Comparison of ENCODE assay signal across 10 cellular contexts in genomic region chr17:17493249-17493985, GRCh38. TPM values are rescaled to one million over a fixed set of nuclear protein-coding genes. Genes with fewer than 3 reads are reported as not detected.
DNase-seq lines count a peak whose midpoint lies in the region; ATAC-seq and TF ChIP-seq lines count a peak whose summit lies in the region.
"Had no signal": no experiment of that assay in that cellular context is flagged by ENCODE, and none has a peak within 500 bp of the region (broad histone marks: within the 10 kb centered on the region; RNA-seq: fewer than 3 reads in every experiment).

No MANE protein-coding gene starts in this region.

- no peak overlapping the region for H2BK15ac ChIP-seq in neuronal stem cell (ENCODE audit: low read length)

- H3K27me3 Mint-ChIP-seq in CD4-positive, alpha-beta memory T cell, result peaks cover 0 to 1% of the 10 kb centered on the region in 2 donors
- peaks cover 40% of the 10 kb centered on the region for H3K27me3 Mint-ChIP-seq in glutamatergic neuron (ENCODE audit: unreplicated experiment)
- H3K27me3 Mint-ChIP-seq in activated T-cell treated with anti-CD3 and anti-CD28 coated beads, Interleukin-2, amount 50 U/mL, for 72 hours (ENCODE audit: low read depth), result peaks cover 7% of the 10 kb centered on the region

- H2AFZ ChIP-seq in neuronal stem cell (ENCODE audit: low read length), result no peak overlapping the region

- no peaks in the 10 kb centered on the region for H3K9me3 Mint-ChIP-seq in CD4-positive, alpha-beta memory T cell
- H3K9me3 Mint-ChIP-seq in glutamatergic neuron (ENCODE audit: unreplicated experiment), result peaks cover 35% of the 10 kb centered on the region
- no peaks in the 10 kb centered on the region for H3K9me3 Mint-ChIP-seq in activated T-cell treated with anti-CD3 and anti-CD28 coated beads, Interleukin-2, amount 50 U/mL, for 72 hours
- H3K9me3 Mint-ChIP-seq in activated naive CD4-positive, alpha-beta T cell treated with anti-CD3 and anti-CD28 coated beads, Interleukin-2, amount 50 U/mL, for 72 hours, result no peaks in the 10 kb centered on the region
- H3K9me3 Mint-ChIP-seq: CD4-positive, CD25-positive, alpha-beta regulatory T cell had no signal

- H3K4me2 ChIP-seq in neuronal stem cell (ENCODE audit: insufficient read depth, low read length, poor library complexity, severe bottlenecking), result no peak overlapping the region

- no peaks in the 10 kb centered on the region for H3K27me3 ChIP-seq in CD4-positive, alpha-beta memory T cell (ENCODE audit: insufficient read depth, low read length)
- H3K27me3 ChIP-seq in NT2/D1 (ENCODE audit: insufficient read depth, insufficient read length), result peaks cover 17% of the 10 kb centered on the region
- peaks cover 0 to 18% (median 7%) of the 10 kb centered on the region in 3 experiments for H3K27me3 ChIP-seq in neuronal stem cell (ENCODE audit: control insufficient read depth in 3 of 3, insufficient read depth in 3 of 3, low read depth in 1 of 3, low read length in 3 of 3)

- peaks cover 3 to 22% (median 9%) of the 10 kb centered on the region in 4 donors for H3K4me1 Mint-ChIP-seq in CD4-positive, alpha-beta memory T cell
- peaks cover 51% of the 10 kb centered on the region for H3K4me1 Mint-ChIP-seq in glutamatergic neuron (ENCODE audit: low read depth, unreplicated experiment)
- peaks cover 19% of the 10 kb centered on the region for H3K4me1 Mint-ChIP-seq in activated T-cell treated with anti-CD3 and anti-CD28 coated beads, Interleukin-2, amount 50 U/mL, for 72 hours (ENCODE audit: low read depth)

- no peak overlapping the region for H3K4ac ChIP-seq in neuronal stem cell (ENCODE audit: low read length)

- H2AK5ac ChIP-seq in neuronal stem cell (ENCODE audit: low read depth, low read length), result no peak overlapping the region

- no peak overlapping the region for H2BK12ac ChIP-seq in neuronal stem cell (ENCODE audit: low read length)

- no CpG with 5 or more reads among the region's 15 CpGs for WGBS in neuronal stem cell (ENCODE audit: extremely low coverage in 2 of 2, insufficient read length in 2 of 2, insufficient replicate concordance in 1 of 2), 2 donors

- no peak overlapping the region for H2BK5ac ChIP-seq in neuronal stem cell (ENCODE audit: low read length)

- H3K9me3 ChIP-seq in CD4-positive, alpha-beta memory T cell (ENCODE audit: control insufficient read depth in 1 of 2, low read length in 2 of 2), result no peaks in the 10 kb centered on the region
- H3K9me3 ChIP-seq in NT2/D1 (ENCODE audit: insufficient read depth, low read length) (no peaks in the 10 kb centered on the region), neuronal stem cell (replicated peaks in 1 of 2; ENCODE audit: control insufficient read depth in 2 of 2, insufficient read depth in 1 of 2, low read depth in 1 of 2, low read length in 2 of 2) (peaks cover 2 to 7% of the 10 kb centered on the region in 2 donors)

- H3K27ac ChIP-seq in CD4-positive, alpha-beta memory T cell (ENCODE audit: low read depth, low read length), result no peak overlapping the region
- no peak overlapping the region for H3K27ac ChIP-seq in neuronal stem cell (replicated peaks; ENCODE audit: low read length)

- H3K36me3 Mint-ChIP-seq in CD4-positive, alpha-beta memory T cell, result peaks cover 10 to 32% of the 10 kb centered on the region in 2 donors
- H3K36me3 Mint-ChIP-seq in glutamatergic neuron (ENCODE audit: unreplicated experiment), result peaks cover 4% of the 10 kb centered on the region
- peaks cover 0 to 3% of the 10 kb centered on the region in 2 donors for H3K36me3 Mint-ChIP-seq in activated T-cell treated with anti-CD3 and anti-CD28 coated beads, Interleukin-2, amount 50 U/mL, for 72 hours (ENCODE audit: insufficient read depth in 2 of 2)
- H3K36me3 Mint-ChIP-seq in activated naive CD4-positive, alpha-beta T cell treated with anti-CD3 and anti-CD28 coated beads, Interleukin-2, amount 50 U/mL, for 72 hours, result peaks cover 6 to 11% of the 10 kb centered on the region in 2 donors

- H4K91ac ChIP-seq in neuronal stem cell (ENCODE audit: low read depth, low read length, poor library complexity), result no peak overlapping the region

- POLR2A ChIA-PET in CD4-positive, alpha-beta memory T cell (lab: Charles Lee; ENCODE audit: partially characterized antibody), result no interaction called here

- H2BK120ac ChIP-seq in neuronal stem cell (ENCODE audit: low read depth, low read length), result no peak overlapping the region

- no peak for DNase-seq in CD4-positive, alpha-beta memory T cell
- DNase-seq in NT2/D1 (ENCODE audit: low read depth, low spot score) (no peak), glutamatergic neuron (no peak), neuronal stem cell (ENCODE audit: low spot score) (no peak), HuH-7 (ENCODE audit: low spot score) (no peak)
- DNase-seq in activated T-cell treated with anti-CD3 and anti-CD28 coated beads, Interleukin-2, amount 50 U/mL, for 72 hours, result no peak
- DNase-seq in activated naive CD4-positive, alpha-beta T cell treated with anti-CD3 and anti-CD28 coated beads, Interleukin-2, amount 50 U/mL, for 72 hours (ENCODE audit: low spot score in 2 of 2), result no peak
- DNase-seq: CD4-positive, CD25-positive, alpha-beta regulatory T cell; OCI-M1 had no signal

- no peak overlapping the region for H3K4me3 ChIP-seq in CD4-positive, alpha-beta memory T cell (ENCODE audit: low read length in 2 of 2)
- H3K4me3 ChIP-seq in NT2/D1 (ENCODE audit: insufficient read length, low read depth) (no peak overlapping the region), neuronal stem cell (ENCODE audit: low read length in 2 of 2) (no peak overlapping the region)

- peak overlapping the region in 5 of 8 donors; percentile 7 to 57 (median 17) for H3K4me3 Mint-ChIP-seq in CD4-positive, alpha-beta memory T cell
- H3K4me3 Mint-ChIP-seq in glutamatergic neuron (ENCODE audit: unreplicated experiment), result peak overlapping the region; percentile 100
- no peak overlapping the region for H3K4me3 Mint-ChIP-seq in activated T-cell treated with anti-CD3 and anti-CD28 coated beads, Interleukin-2, amount 50 U/mL, for 72 hours

- H3K23ac ChIP-seq in neuronal stem cell (ENCODE audit: low read depth, low read length, poor library complexity), result no peak overlapping the region

- H3K36me3 ChIP-seq in CD4-positive, alpha-beta memory T cell (ENCODE audit: insufficient read depth, low read length), result peaks cover 9% of the 10 kb centered on the region
- H3K36me3 ChIP-seq in NT2/D1 (ENCODE audit: insufficient read depth, insufficient read length, low read length), result peaks cover 39% of the 10 kb centered on the region
- peaks cover 17 to 38% of the 10 kb centered on the region in 2 donors for H3K36me3 ChIP-seq in neuronal stem cell (replicated peaks in 1 of 2; ENCODE audit: control insufficient read depth in 2 of 2, insufficient read depth in 2 of 2, low read length in 2 of 2)

- no peak for ATAC-seq in GM18858 (IDR thresholded peaks at IDR 0.05; ENCODE audit: unreplicated experiment)
- no peak for ATAC-seq in activated T-cell treated with anti-CD3 and anti-CD28 coated beads, Interleukin-2, amount 50 U/mL, for 72 hours (replicated peaks in 1 of 2)
- no peak for ATAC-seq in activated naive CD4-positive, alpha-beta T cell treated with anti-CD3 and anti-CD28 coated beads, Interleukin-2, amount 50 U/mL, for 72 hours

- peak overlapping the region; percentile 42 for H3K9ac ChIP-seq in NT2/D1 (ENCODE audit: insufficient read length, low read depth)
- H3K9ac ChIP-seq in neuronal stem cell (ENCODE audit: low read depth, low read length, poor library complexity), result peak overlapping the region; percentile 56

- H3K79me1 ChIP-seq in neuronal stem cell (ENCODE audit: low read depth, low read length), result no peaks in the 10 kb centered on the region

- TF ChIP-seq CTCF in glutamatergic neuron (IDR thresholded peaks at IDR 0.05; ENCODE audit: partially characterized antibody, unreplicated experiment), result peak; percentile 6

- CTCF ChIA-PET in CD4-positive, alpha-beta memory T cell (lab: Charles Lee; ENCODE audit: partially characterized antibody), result no interaction called here

- no peak overlapping the region for H4K8ac ChIP-seq in neuronal stem cell (ENCODE audit: low read depth, low read length)

- H3K18ac ChIP-seq in neuronal stem cell (ENCODE audit: low read length), result peak overlapping the region; percentile 24

- H3K14ac ChIP-seq in neuronal stem cell (ENCODE audit: low read length), result no peak overlapping the region

- H3K4me1 ChIP-seq in CD4-positive, alpha-beta memory T cell (ENCODE audit: insufficient read depth, low read length), result peaks cover 19% of the 10 kb centered on the region
- peaks cover 12% of the 10 kb centered on the region for H3K4me1 ChIP-seq in NT2/D1 (ENCODE audit: insufficient read depth, insufficient read length)
- peaks cover 2 to 26% of the 10 kb centered on the region in 2 donors for H3K4me1 ChIP-seq in neuronal stem cell (ENCODE audit: control insufficient read depth in 2 of 2, insufficient read depth in 1 of 2, low read depth in 1 of 2, low read length in 2 of 2)

- no peak overlapping the region for H3K27ac Mint-ChIP-seq in CD4-positive, alpha-beta memory T cell
- H3K27ac Mint-ChIP-seq in glutamatergic neuron (ENCODE audit: unreplicated experiment), result peak overlapping the region; percentile 99
- no peak overlapping the region for H3K27ac Mint-ChIP-seq in activated T-cell treated with anti-CD3 and anti-CD28 coated beads, Interleukin-2, amount 50 U/mL, for 72 hours
- H3K27ac Mint-ChIP-seq in activated naive CD4-positive, alpha-beta T cell treated with anti-CD3 and anti-CD28 coated beads, Interleukin-2, amount 50 U/mL, for 72 hours, result no peak overlapping the region
- H3K27ac Mint-ChIP-seq: CD4-positive, CD25-positive, alpha-beta regulatory T cell had no signal

- intact Hi-C loops in CD4-positive, alpha-beta memory T cell (cut with micrococcal nuclease), result no loop called here

RNA-seq across cellular contexts. Expression of gene RASD1, which starts 2.8 kb away (rescaled TPM):
- total RNA-seq in CD4-positive, alpha-beta memory T cell, result under 1 TPM; 0.86 to 0.87 TPM
- polyA plus RNA-seq in CD4-positive, alpha-beta memory T cell, result under 1 TPM; 0.38 to 0.45 TPM
- 140 TPM for total RNA-seq in glutamatergic neuron (ENCODE audit: unreplicated experiment)
- polyA plus RNA-seq in neuronal stem cell (2013, experiment 1 of 2), result 1.2 TPM
- 0.90 TPM for polyA plus RNA-seq in neuronal stem cell (2013, experiment 2 of 2)
- 1 to 10 TPM; 1.6 to 3.0 TPM for total RNA-seq in activated T-cell treated with anti-CD3 and anti-CD28 coated beads, Interleukin-2, amount 50 U/mL, for 72 hours
- total RNA-seq in activated naive CD4-positive, alpha-beta T cell treated with anti-CD3 and anti-CD28 coated beads, Interleukin-2, amount 50 U/mL, for 72 hours, result 1 to 10 TPM in 1 of 2 donors, under 1 TPM in 1; 0.71 to 1.2 TPM

RNA-seq across cellular contexts. Expression of gene MED9, which starts 16.6 kb away (rescaled TPM):
- total RNA-seq in CD4-positive, alpha-beta memory T cell, result 10 to 100 TPM; 17.1 to 18.9 TPM
- 10 to 100 TPM in 1 of 2 donors, 1 to 10 TPM in 1; 9.3 to 16.8 TPM for polyA plus RNA-seq in CD4-positive, alpha-beta memory T cell
- total RNA-seq in glutamatergic neuron (ENCODE audit: unreplicated experiment), result 23.2 TPM
- polyA plus RNA-seq in neuronal stem cell (2013, experiment 1 of 2), result 17.1 TPM
- polyA plus RNA-seq in neuronal stem cell (2013, experiment 2 of 2), result 17.1 TPM
- 10 to 100 TPM; 15.0 to 15.5 TPM for total RNA-seq in activated T-cell treated with anti-CD3 and anti-CD28 coated beads, Interleukin-2, amount 50 U/mL, for 72 hours
- 10 to 100 TPM; 13.1 to 14.0 TPM for total RNA-seq in activated naive CD4-positive, alpha-beta T cell treated with anti-CD3 and anti-CD28 coated beads, Interleukin-2, amount 50 U/mL, for 72 hours

Comparison
In these comparisons a context has a peak if more than half of its experiments do, and no peak if none do; other contexts are left out.
1. H3K4me3 Mint-ChIP-seq: peak in CD4-positive, alpha-beta memory T cell (5 of 8) and glutamatergic neuron (single experiment); none in activated T-cell treated with anti-CD3 and anti-CD28 coated beads, Interleukin-2, amount 50 U/mL, for 72 hours (0 of 2).
2. RNA of gene RASD1, which starts 2.8 kb away (total RNA-seq): 140 TPM in glutamatergic neuron (single experiment); 1.6 to 3.0 TPM in activated T-cell treated with anti-CD3 and anti-CD28 coated beads, Interleukin-2, amount 50 U/mL, for 72 hours, 0.71 to 1.2 TPM in activated naive CD4-positive, alpha-beta T cell treated with anti-CD3 and anti-CD28 coated beads, Interleukin-2, amount 50 U/mL, for 72 hours and 0.86 to 0.87 TPM in CD4-positive, alpha-beta memory T cell; every median in the first group is over 10 times any median in the second.